In the genomic region with DNA sequence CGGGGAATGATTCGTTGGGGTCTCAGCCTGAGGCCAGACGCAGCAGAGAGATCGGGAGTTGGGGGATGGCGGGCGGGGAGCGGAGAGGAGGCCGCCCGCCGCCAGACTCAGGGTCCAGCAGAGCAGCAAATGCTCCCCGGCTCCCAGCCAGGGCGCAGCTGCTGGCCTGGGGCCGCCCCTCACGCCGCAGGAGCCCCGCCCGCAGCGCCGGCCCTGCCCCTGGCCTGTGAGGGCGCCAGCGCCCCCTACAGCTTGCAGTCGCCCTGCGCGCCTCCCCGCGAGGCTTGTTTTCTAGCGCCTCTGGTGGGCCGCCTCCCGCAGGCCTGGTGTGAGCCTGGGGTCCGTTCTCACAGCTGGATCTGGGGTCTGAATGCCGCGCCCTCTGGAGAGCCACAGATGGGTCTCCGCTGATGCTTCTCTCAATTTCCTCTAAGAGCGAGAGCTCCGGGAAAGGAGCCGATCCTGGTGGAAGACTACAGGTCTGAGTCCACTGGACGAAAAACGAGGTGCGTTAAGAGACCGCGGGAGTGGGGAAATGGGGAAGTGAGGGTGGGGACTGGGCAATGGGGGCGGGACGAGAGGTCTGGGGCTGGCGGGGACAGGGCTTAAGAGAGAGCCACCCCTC, we compare ENCODE assay signal across 8 cellular contexts. TPM values are rescaled to one million over a fixed set of nuclear protein-coding genes. Genes with fewer than 3 reads are reported as not detected.
DNase-seq lines count a peak whose midpoint lies in the region; ATAC-seq and TF ChIP-seq lines count a peak whose summit lies in the region.

No MANE protein-coding gene starts in this region.

- peak; percentile 94 for TF ChIP-seq CTCF in Calu3 (IDR thresholded peaks at IDR 0.05; ENCODE audit: unreplicated experiment)
- peak; percentile 88 for TF ChIP-seq CTCF in endothelial cell (IDR thresholded peaks at IDR 0.05; ENCODE audit: unreplicated experiment)

- peak; percentile 77 for ATAC-seq in GM21360 (IDR thresholded peaks at IDR 0.05; ENCODE audit: unreplicated experiment)

- peak; percentile 99 for DNase-seq in Calu3
- DNase-seq in HT-29 (ENCODE audit: low spot score) = peak; percentile 96
- peak; percentile 84 for DNase-seq in NOMO-1 treated with dmso at 0.1 percent for 144 hours (lab: John Stamatoyannopoulos, UW; ENCODE audit: unreplicated experiment)
- DNase-seq in activated CD8-positive, alpha-beta memory T cell treated with anti-CD3 and anti-CD28 coated beads, Interleukin-2, amount 50 U/mL, for 24 hours (ENCODE audit: extremely low read depth) = peak; percentile 74
- DNase-seq in endothelial cell (ENCODE audit: low spot score) = peak; percentile 100
- DNase-seq in midbrain (lab: John Stamatoyannopoulos, UW) = peak; percentile 93
- DNase-seq in stimulated activated CD8-positive, alpha-beta memory T cell treated with anti-CD3 and anti-CD28 coated beads, Interleukin-15, amount 100 ng/mL, for 48 hours (ENCODE audit: low read depth in 2 of 2) = peak; percentile 89

- H3K9me3 Mint-ChIP-seq in Calu3 (ENCODE audit: low read depth, unreplicated experiment) = no peaks in the 10 kb centered on the region
- H3K9me3 Mint-ChIP-seq in endothelial cell (ENCODE audit: unreplicated experiment) = no peaks in the 10 kb centered on the region

- H3K4me1 Mint-ChIP-seq in Calu3 (ENCODE audit: low read depth, unreplicated experiment) (peaks cover 14% of the 10 kb centered on the region), endothelial cell (ENCODE audit: unreplicated experiment) (peaks cover 2% of the 10 kb centered on the region)

- H3K4me3 Mint-ChIP-seq in Calu3 (ENCODE audit: low read depth, unreplicated experiment) = peak overlapping the region; percentile 87
- H3K4me3 Mint-ChIP-seq in endothelial cell (ENCODE audit: unreplicated experiment) = peak overlapping the region; percentile 92

- peak overlapping the region; percentile 82 for H3K27ac Mint-ChIP-seq in Calu3 (ENCODE audit: unreplicated experiment)
- H3K27ac Mint-ChIP-seq in endothelial cell (ENCODE audit: unreplicated experiment) = peak overlapping the region; percentile 87

- TSS peak; percentile 86 for BruUV-seq in Calu3 (replicated peaks; lab: Mats Ljungman, UMichigan)

- H3K27me3 Mint-ChIP-seq in Calu3 (ENCODE audit: unreplicated experiment) = no peaks in the 10 kb centered on the region
- peaks cover 4% of the 10 kb centered on the region for H3K27me3 Mint-ChIP-seq in endothelial cell (ENCODE audit: unreplicated experiment)

- H3K36me3 Mint-ChIP-seq in Calu3 (ENCODE audit: insufficient read depth, unreplicated experiment) = peaks cover 42% of the 10 kb centered on the region
- peaks cover 2% of the 10 kb centered on the region for H3K36me3 Mint-ChIP-seq in endothelial cell (ENCODE audit: low read depth, unreplicated experiment)

- intact Hi-C loops in Calu3 (cut with micrococcal nuclease; ENCODE audit: unreplicated experiment) = no loop called here

- CTCF ChIA-PET in Calu3 (lab: Charles Lee) = interaction anchor here (0.5 to 2.8 kb wide), 9 partner anchors 9 to 820 kb away, joined by 3 to 24 read pairs (median 4); a partner anchor contains a TSS

RNA-seq across cellular contexts. Expression of a gene that starts 29.9 kb away (rescaled TPM):
- total RNA-seq in Calu3 (2022) = 20.6 and 26.1 TPM in 2 replicates
- 2.5 and 4.0 TPM in 2 replicates for total RNA-seq in HT-29 (2014; rRNA removed; shearing (Covaris generic))
- total RNA-seq in endothelial cell (ENCODE audit: unreplicated experiment) = 3.8 TPM

Comparison
In these comparisons a context has a peak if more than half of its experiments do, and no peak if none do; other contexts are left out.
1. Peak in every context shown above with its lines: DNase-seq and ATAC-seq.